In the genomic region with DNA sequence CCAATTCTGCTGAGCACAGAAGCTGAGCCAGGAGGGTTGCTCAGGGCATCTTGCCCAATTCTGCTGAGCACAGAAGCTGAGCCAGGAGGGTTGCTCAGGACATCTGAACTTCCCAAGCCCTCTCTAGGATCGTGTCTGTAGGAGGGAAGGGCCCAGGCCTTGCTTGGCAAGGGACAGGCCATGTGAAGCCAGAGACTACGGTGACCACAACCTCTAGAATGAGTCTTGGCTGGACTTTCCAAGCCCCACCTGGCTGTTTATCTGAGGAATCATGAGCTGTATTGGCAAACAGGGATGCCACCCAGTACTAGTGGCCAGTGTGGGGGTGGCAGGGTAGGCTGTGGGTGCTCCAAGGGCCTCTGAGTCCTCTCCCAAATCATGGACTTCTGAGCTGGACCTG, we compare ENCODE assay signal across 26 cellular contexts. TPM values are rescaled to one million over a fixed set of nuclear protein-coding genes. Genes with fewer than 3 reads are reported as not detected.
DNase-seq lines count a peak whose midpoint lies in the region; ATAC-seq and TF ChIP-seq lines count a peak whose summit lies in the region.
"Had no signal": no experiment of that assay in that cellular context is flagged by ENCODE, and none has a peak within 500 bp of the region (broad histone marks: within the 10 kb centered on the region; RNA-seq: fewer than 3 reads in every experiment).

No MANE protein-coding gene starts in this region.

- intact Hi-C loops in left ventricle myocardium superior (cut with micrococcal nuclease), result no loop called here

- H2BK12ac ChIP-seq in neuronal stem cell (ENCODE audit: low read length), result no peak overlapping the region

- H2AK5ac ChIP-seq in neuronal stem cell (ENCODE audit: low read depth, low read length), result no peak overlapping the region

- H2BK120ac ChIP-seq in neuronal stem cell (ENCODE audit: low read depth, low read length), result no peak overlapping the region

- no peaks in the 10 kb centered on the region for H3K27me3 ChIP-seq in right atrium auricular region
- peaks cover 0 to 2% (median 0%) of the 10 kb centered on the region in 3 experiments for H3K27me3 ChIP-seq in neuronal stem cell (ENCODE audit: control insufficient read depth in 3 of 3, insufficient read depth in 3 of 3, low read depth in 1 of 3, low read length in 3 of 3)

- no peak overlapping the region for H3K14ac ChIP-seq in neuronal stem cell (ENCODE audit: low read length)

- H3K27ac ChIP-seq in right atrium auricular region (no peak overlapping the region), neuronal stem cell (replicated peaks; ENCODE audit: low read length) (no peak overlapping the region)

- H3K79me1 ChIP-seq in neuronal stem cell (ENCODE audit: low read depth, low read length), result no peaks in the 10 kb centered on the region

- ATAC-seq in left ventricle myocardium superior (no peak), HG03159 (IDR thresholded peaks at IDR 0.05; ENCODE audit: unreplicated experiment) (no peak)
- ATAC-seq: PC-3 had no signal

- H3K9me3 ChIP-seq in right atrium auricular region (no peaks in the 10 kb centered on the region), neuronal stem cell (replicated peaks in 1 of 2; ENCODE audit: control insufficient read depth in 2 of 2, insufficient read depth in 1 of 2, low read depth in 1 of 2, low read length in 2 of 2) (no peaks in the 10 kb centered on the region)

- H3K4me3 ChIP-seq in right atrium auricular region, result no peak overlapping the region
- H3K4me3 ChIP-seq in fibroblast of the aortic adventitia (ENCODE audit: low read depth, low read length), result no peak overlapping the region
- no peak overlapping the region for H3K4me3 ChIP-seq in neuronal stem cell (ENCODE audit: low read length in 2 of 2)

- no peak overlapping the region for H2BK5ac ChIP-seq in neuronal stem cell (ENCODE audit: low read length)

- WGBS in neuronal stem cell (ENCODE audit: extremely low coverage in 2 of 2, insufficient read length in 2 of 2, insufficient replicate concordance in 1 of 2), 2 donors, result no CpG with 5 or more reads among the region's 2 CpGs

- H3K4ac ChIP-seq in neuronal stem cell (ENCODE audit: low read length), result no peak overlapping the region

- no peak overlapping the region for H3K4me2 ChIP-seq in neuronal stem cell (ENCODE audit: insufficient read depth, low read length, poor library complexity, severe bottlenecking)

- DNase-seq in right atrium auricular region (ENCODE audit: low spot score) (peak; percentile 49), left ventricle myocardium superior (no peak), fibroblast of the aortic adventitia (ENCODE audit: low read depth) (peak; percentile 23), neuronal stem cell (ENCODE audit: low spot score) (no peak), GF-D8 (lab: John Stamatoyannopoulos, UW) (no peak), CD1c-positive myeloid dendritic cell (ENCODE audit: extremely low spot score) (no peak), NCI-H2227 treated with DMSO at 0.1 percent for 48 hours (lab: John Stamatoyannopoulos, UW) (no peak)
- DNase-seq: C1 segment of cervical spinal cord; Calu3; CD8-positive, alpha-beta memory T cell; DMS153; GOT3; HCEC 1CT; Karpas-422; NCI-H1417; NCI-H1694 treated with DMSO at 0.1 percent for 48 hours; NCI-H446 treated with DMSO at 0.1 percent for 48 hours; NCI-H526 treated with DMSO at 0.1 percent for 48 hours; PC-3; SHP77 had no signal

- no peaks in the 10 kb centered on the region for H3K4me1 ChIP-seq in right atrium auricular region
- H3K4me1 ChIP-seq in neuronal stem cell (ENCODE audit: control insufficient read depth in 2 of 2, insufficient read depth in 1 of 2, low read depth in 1 of 2, low read length in 2 of 2), result no peaks in the 10 kb centered on the region

- no peak overlapping the region for H4K91ac ChIP-seq in neuronal stem cell (ENCODE audit: low read depth, low read length, poor library complexity)

- no peak overlapping the region for H2AFZ ChIP-seq in neuronal stem cell (ENCODE audit: low read length)

- H4K8ac ChIP-seq in neuronal stem cell (ENCODE audit: low read depth, low read length), result no peak overlapping the region

- no peak overlapping the region for H2BK15ac ChIP-seq in neuronal stem cell (ENCODE audit: low read length)

- H3K18ac ChIP-seq in neuronal stem cell (ENCODE audit: low read length), result peak overlapping the region; percentile 29

- H3K9ac ChIP-seq in neuronal stem cell (ENCODE audit: low read depth, low read length, poor library complexity), result no peak overlapping the region

- H3K23ac ChIP-seq in neuronal stem cell (ENCODE audit: low read depth, low read length, poor library complexity), result no peak overlapping the region

- no peaks in the 10 kb centered on the region for H3K36me3 ChIP-seq in right atrium auricular region
- no peaks in the 10 kb centered on the region for H3K36me3 ChIP-seq in neuronal stem cell (replicated peaks in 1 of 2; ENCODE audit: control insufficient read depth in 2 of 2, insufficient read depth in 2 of 2, low read length in 2 of 2)

- TF ChIP-seq CTCF in right atrium auricular region (IDR thresholded peaks at IDR 0.05) (no peak), fibroblast of the aortic adventitia (IDR thresholded peaks at IDR 0.05; ENCODE audit: insufficient read depth, low read length) (no peak)

RNA-seq across cellular contexts. Expression of a gene that starts 7.7 kb away (rescaled TPM):
- total RNA-seq in right atrium auricular region (not detected), left ventricle myocardium superior (not detected), fibroblast of the aortic adventitia (ENCODE audit: low replicate concordance) (not detected in 2 replicates)
- polyA plus RNA-seq in neuronal stem cell (2013, experiment 1 of 2), result not detected
- polyA plus RNA-seq in neuronal stem cell (2013, experiment 2 of 2), result not detected
- total RNA-seq: A172; CD8-positive, alpha-beta memory T cell; G401; PC-3 had no signal
- polyA plus RNA-seq: AG04450; CD8-positive, alpha-beta memory T cell had no signal

RNA-seq across cellular contexts. Expression of a gene that starts 35.6 kb away (rescaled TPM):
- total RNA-seq in right atrium auricular region (not detected), left ventricle myocardium superior (not detected), fibroblast of the aortic adventitia (ENCODE audit: low replicate concordance) (not detected in 2 replicates)
- not detected for polyA plus RNA-seq in neuronal stem cell (2013, experiment 1 of 2)
- polyA plus RNA-seq in neuronal stem cell (2013, experiment 2 of 2), result not detected
- total RNA-seq: A172; Calu3; CD8-positive, alpha-beta memory T cell; G401; M059J; PC-3; RPMI7951 had no signal
- polyA plus RNA-seq: AG04450; CD8-positive, alpha-beta memory T cell had no signal

RNA-seq across cellular contexts. Expression of a gene that starts 37.8 kb away (rescaled TPM):
- not detected for total RNA-seq in right atrium auricular region
- total RNA-seq in left ventricle myocardium superior, result not detected
- not detected in 2 replicates for total RNA-seq in fibroblast of the aortic adventitia (ENCODE audit: low replicate concordance)
- not detected for polyA plus RNA-seq in neuronal stem cell (2013, experiment 1 of 2)
- not detected for polyA plus RNA-seq in neuronal stem cell (2013, experiment 2 of 2)
- total RNA-seq: A172; Calu3; CD8-positive, alpha-beta memory T cell; G401; M059J; PC-3; RPMI7951 had no signal
- polyA plus RNA-seq: AG04450; CD8-positive, alpha-beta memory T cell had no signal

RNA-seq across cellular contexts. Expression of a gene that starts 57.5 kb away (rescaled TPM):
- total RNA-seq in right atrium auricular region (1 to 10 TPM; 2.4 to 8.8 TPM), left ventricle myocardium superior (7.7 TPM), fibroblast of the aortic adventitia (ENCODE audit: low replicate concordance) (not detected in 2 replicates)
- not detected for polyA plus RNA-seq in neuronal stem cell (2013, experiment 1 of 2)
- 0.03 TPM for polyA plus RNA-seq in neuronal stem cell (2013, experiment 2 of 2)
- total RNA-seq: G401 had no signal
- polyA plus RNA-seq: CD8-positive, alpha-beta memory T cell had no signal

Comparison
In these comparisons a context has a peak if more than half of its experiments do, and no peak if none do; other contexts are left out.
1. DNase-seq: peak in right atrium auricular region (single experiment) and fibroblast of the aortic adventitia (single experiment); none in left ventricle myocardium superior (single experiment), neuronal stem cell (single experiment), GF-D8 (single experiment), CD1c-positive myeloid dendritic cell (single experiment) and NCI-H2227 treated with DMSO at 0.1 percent for 48 hours (single experiment).